Comparison of ENCODE assay signal across 16 cellular contexts in genomic region chr20:52622086-52622485, GRCh38.
DNase-seq lines count a peak whose midpoint lies in the region; ATAC-seq, FAIRE-seq and TF ChIP-seq lines count a peak whose summit lies in the region.
"Had no signal": no experiment of that assay in that cellular context is flagged by ENCODE, and none has a peak within 500 bp of the region (broad histone marks: within the 10 kb centered on the region; RNA-seq: fewer than 3 reads in every experiment).

No MANE protein-coding gene starts in this region.

- peak; percentile 79 for ATAC-seq in RWPE2 (ENCODE audit: low read depth)
- ATAC-seq: GM12878 had no signal

- H3K4me1 ChIP-seq in RWPE2 (ENCODE audit: insufficient read depth, poor library complexity, severe bottlenecking) = no peaks in the 10 kb centered on the region
- H3K4me1 ChIP-seq: SJCRH30 had no signal

- no peaks in the 10 kb centered on the region for H3K9me3 ChIP-seq in RWPE2 (ENCODE audit: severe bottlenecking)
- H3K9me3 ChIP-seq: SJCRH30 had no signal

- H3K27ac ChIP-seq in RWPE2 (ENCODE audit: poor library complexity, severe bottlenecking) = no peak overlapping the region
- H3K27ac ChIP-seq: C4-2B, SJCRH30 had no signal

- no peak for FAIRE-seq in HTR-8/SVneo (lab: Jason Lieb, UNC)
- FAIRE-seq: GM12878 had no signal

- H3K4me3 ChIP-seq in RWPE2 (ENCODE audit: severe bottlenecking) = no peak overlapping the region
- H3K4me3 ChIP-seq: GM12878, SJCRH30 had no signal

- peaks cover 46% of the 10 kb centered on the region for H3K27me3 Mint-ChIP-seq in mesothelial cell of epicardium (ENCODE audit: low read depth)

- no peaks in the 10 kb centered on the region for H3K9me3 Mint-ChIP-seq in mesothelial cell of epicardium

- TF ChIP-seq CTCF in RWPE2 (IDR thresholded peaks at IDR 0.05; ENCODE audit: poor library complexity, severe bottlenecking) = no peak
- TF ChIP-seq CTCF in mesothelial cell of epicardium (IDR thresholded peaks at IDR 0.05; ENCODE audit: unreplicated experiment) = no peak

- no peaks in the 10 kb centered on the region for H3K27me3 ChIP-seq in RWPE2 (ENCODE audit: insufficient read depth, poor library complexity, severe bottlenecking)

- no peaks in the 10 kb centered on the region for H3K36me3 Mint-ChIP-seq in mesothelial cell of epicardium

- DNase-seq in GM03348 (ENCODE audit: low spot score) = peak; percentile 72
- DNase-seq in RWPE2 (ENCODE audit: low spot score) = no peak
- peak; percentile 7 for DNase-seq in kidney glomerular epithelial cell (lab: John Stamatoyannopoulos, UW)
- peak; percentile 6 for DNase-seq in stromal cell of bone marrow (ENCODE audit: low read depth)
- DNase-seq in EL = no peak
- DNase-seq in mesothelial cell of epicardium (ENCODE audit: low spot score in 2 of 2, unreplicated experiment in 2 of 2) = no peak
- DNase-seq in HTR-8/SVneo (ENCODE audit: insufficient read length, low spot score) = no peak
- DNase-seq: KBM-7, NCI-H1092 treated with DMSO at 0.1 percent for 48 hours, NCI-H1694, NCI-H2107, NCI-H226, NCI-H526 treated with DMSO at 0.1 percent for 48 hours, SJCRH30 had no signal

- H3K27ac Mint-ChIP-seq in mesothelial cell of epicardium = no peak overlapping the region

- peaks cover 9% of the 10 kb centered on the region for H3K4me1 Mint-ChIP-seq in mesothelial cell of epicardium

- H3K36me3 ChIP-seq in RWPE2 (ENCODE audit: low read depth) = no peaks in the 10 kb centered on the region
- H3K36me3 ChIP-seq: SJCRH30 had no signal

- no peak overlapping the region for H3K4me3 Mint-ChIP-seq in mesothelial cell of epicardium

Comparison
In these comparisons a context has a peak if more than half of its experiments do, and no peak if none do; other contexts are left out.
1. DNase-seq: peak in GM03348 (single experiment), kidney glomerular epithelial cell (single experiment) and stromal cell of bone marrow (single experiment); none in RWPE2 (single experiment), EL (single experiment), mesothelial cell of epicardium (0 of 2) and HTR-8/SVneo (single experiment).